ENCODE assay signal across 1 cellular context in the genomic region with DNA sequence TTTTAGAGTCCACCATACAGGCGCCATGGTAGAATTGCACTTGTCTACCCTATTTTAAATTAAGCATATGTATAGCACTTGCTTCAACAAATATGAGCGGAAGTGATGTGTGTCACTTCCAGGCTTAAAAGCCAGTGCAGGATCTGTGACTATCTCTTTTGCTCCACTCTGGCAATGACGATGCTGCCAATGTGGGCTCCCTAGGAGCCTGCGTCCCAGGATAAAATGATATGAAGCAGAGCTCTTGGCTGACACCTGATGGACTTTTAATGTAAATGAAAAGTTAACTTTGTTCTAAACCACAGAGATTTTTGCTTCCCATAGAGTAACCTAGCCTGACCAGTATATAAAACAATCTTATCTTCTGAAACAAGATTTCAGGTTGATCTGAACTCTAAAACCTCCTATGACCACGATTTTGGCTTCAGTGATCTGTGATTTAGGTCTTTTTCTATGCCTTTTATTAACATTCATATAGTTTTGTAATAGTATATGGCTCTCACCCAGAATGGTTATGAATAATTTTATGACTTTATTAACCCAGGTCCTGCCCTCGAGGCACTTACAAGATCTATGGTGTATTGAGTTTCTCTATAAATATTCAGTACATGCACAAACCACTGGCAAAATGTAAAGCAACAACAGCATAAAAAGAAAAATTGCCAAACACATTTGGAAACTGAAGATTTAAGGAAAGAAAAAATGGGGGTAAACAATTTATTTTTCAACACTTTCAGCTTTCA.
TF ChIP-seq lines count a peak whose summit lies in the region.

No MANE protein-coding gene starts in this region.

TF ChIP-seq in WTC11, 78 proteins besides CTCF, POLR2A, EP300 and RAD21 (continued from another document):
- TF ChIP-seq FOXP1 (CRISPR knock-in tag; IDR thresholded peaks at IDR 0.05; ENCODE audit: borderline replicate concordance), result no peak
- TF ChIP-seq CREM (CRISPR knock-in tag; IDR thresholded peaks at IDR 0.05), result no peak
- no peak for TF ChIP-seq GTF2I (CRISPR knock-in tag; conservative IDR thresholded peaks at IDR 0.05)
- TF ChIP-seq, protein P1, sequence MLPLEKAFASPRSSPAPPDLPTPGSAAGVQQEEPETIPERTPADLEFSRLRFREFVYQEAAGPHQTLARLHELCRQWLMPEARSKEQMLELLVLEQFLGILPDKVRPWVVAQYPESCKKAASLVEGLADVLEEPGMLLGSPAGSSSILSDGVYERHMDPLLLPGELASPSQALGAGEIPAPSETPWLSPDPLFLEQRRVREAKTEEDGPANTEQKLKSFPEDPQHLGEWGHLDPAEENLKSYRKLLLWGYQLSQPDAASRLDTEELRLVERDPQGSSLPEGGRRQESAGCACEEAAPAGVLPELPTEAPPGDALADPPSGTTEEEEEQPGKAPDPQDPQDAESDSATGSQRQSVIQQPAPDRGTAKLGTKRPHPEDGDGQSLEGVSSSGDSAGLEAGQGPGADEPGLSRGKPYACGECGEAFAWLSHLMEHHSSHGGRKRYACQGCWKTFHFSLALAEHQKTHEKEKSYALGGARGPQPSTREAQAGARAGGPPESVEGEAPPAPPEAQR (CRISPR knock-in tag; IDR thresholded peaks at IDR 0.05), result no peak
- no peak for TF ChIP-seq MYBL2 (CRISPR knock-in tag; IDR thresholded peaks at IDR 0.05)
- TF ChIP-seq GABPB1 (CRISPR knock-in tag; IDR thresholded peaks at IDR 0.05), result no peak
- TF ChIP-seq FOXK1 (CRISPR knock-in tag; IDR thresholded peaks at IDR 0.05), result no peak
- TF ChIP-seq, protein P2, sequence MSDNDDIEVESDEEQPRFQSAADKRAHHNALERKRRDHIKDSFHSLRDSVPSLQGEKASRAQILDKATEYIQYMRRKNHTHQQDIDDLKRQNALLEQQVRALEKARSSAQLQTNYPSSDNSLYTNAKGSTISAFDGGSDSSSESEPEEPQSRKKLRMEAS (CRISPR knock-in tag; IDR thresholded peaks at IDR 0.05), result no peak
- TF ChIP-seq JUN (CRISPR knock-in tag; IDR thresholded peaks at IDR 0.05), result no peak
- TF ChIP-seq, protein P3, sequence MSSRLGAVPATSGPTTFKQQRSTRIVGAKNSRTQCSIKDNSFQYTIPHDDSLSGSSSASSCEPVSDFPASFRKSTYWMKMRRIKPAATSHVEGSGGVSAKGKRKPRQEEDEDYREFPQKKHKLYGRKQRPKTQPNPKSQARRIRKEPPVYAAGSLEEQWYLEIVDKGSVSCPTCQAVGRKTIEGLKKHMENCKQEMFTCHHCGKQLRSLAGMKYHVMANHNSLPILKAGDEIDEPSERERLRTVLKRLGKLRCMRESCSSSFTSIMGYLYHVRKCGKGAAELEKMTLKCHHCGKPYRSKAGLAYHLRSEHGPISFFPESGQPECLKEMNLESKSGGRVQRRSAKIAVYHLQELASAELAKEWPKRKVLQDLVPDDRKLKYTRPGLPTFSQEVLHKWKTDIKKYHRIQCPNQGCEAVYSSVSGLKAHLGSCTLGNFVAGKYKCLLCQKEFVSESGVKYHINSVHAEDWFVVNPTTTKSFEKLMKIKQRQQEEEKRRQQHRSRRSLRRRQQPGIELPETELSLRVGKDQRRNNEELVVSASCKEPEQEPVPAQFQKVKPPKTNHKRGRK (CRISPR knock-in tag; IDR thresholded peaks at IDR 0.05; ENCODE audit: borderline replicate concordance), result no peak
- TF ChIP-seq CBFB (CRISPR knock-in tag; IDR thresholded peaks at IDR 0.05; ENCODE audit: low read depth), result no peak
- TF ChIP-seq RELA (CRISPR knock-in tag; IDR thresholded peaks at IDR 0.05; ENCODE audit: borderline replicate concordance), result no peak
- TF ChIP-seq, protein P4, sequence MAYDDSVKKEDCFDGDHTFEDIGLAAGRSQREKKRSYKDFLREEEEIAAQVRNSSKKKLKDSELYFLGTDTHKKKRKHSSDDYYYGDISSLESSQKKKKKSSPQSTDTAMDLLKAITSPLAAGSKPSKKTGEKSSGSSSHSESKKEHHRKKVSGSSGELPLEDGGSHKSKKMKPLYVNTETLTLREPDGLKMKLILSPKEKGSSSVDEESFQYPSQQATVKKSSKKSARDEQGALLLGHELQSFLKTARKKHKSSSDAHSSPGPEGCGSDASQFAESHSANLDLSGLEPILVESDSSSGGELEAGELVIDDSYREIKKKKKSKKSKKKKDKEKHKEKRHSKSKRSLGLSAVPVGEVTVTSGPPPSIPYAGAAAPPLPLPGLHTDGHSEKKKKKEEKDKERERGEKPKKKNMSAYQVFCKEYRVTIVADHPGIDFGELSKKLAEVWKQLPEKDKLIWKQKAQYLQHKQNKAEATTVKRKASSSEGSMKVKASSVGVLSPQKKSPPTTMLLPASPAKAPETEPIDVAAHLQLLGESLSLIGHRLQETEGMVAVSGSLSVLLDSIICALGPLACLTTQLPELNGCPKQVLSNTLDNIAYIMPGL (CRISPR knock-in tag; IDR thresholded peaks at IDR 0.05), result no peak
- TF ChIP-seq, protein P5, sequence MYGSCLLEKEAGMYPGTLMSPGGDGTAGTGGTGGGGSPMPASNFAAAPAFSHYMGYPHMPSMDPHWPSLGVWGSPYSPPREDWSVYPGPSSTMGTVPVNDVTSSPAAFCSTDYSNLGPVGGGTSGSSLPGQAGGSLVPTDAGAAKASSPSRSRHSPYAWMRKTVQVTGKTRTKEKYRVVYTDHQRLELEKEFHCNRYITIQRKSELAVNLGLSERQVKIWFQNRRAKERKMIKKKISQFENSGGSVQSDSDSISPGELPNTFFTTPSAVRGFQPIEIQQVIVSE (CRISPR knock-in tag; IDR thresholded peaks at IDR 0.05; ENCODE audit: borderline replicate concordance), result no peak
- TF ChIP-seq GRHL2 (CRISPR knock-in tag; IDR thresholded peaks at IDR 0.05; ENCODE audit: insufficient replicate concordance, severe bottlenecking), result no peak
- TF ChIP-seq ETV6 (CRISPR knock-in tag; IDR thresholded peaks at IDR 0.05), result no peak
- TF ChIP-seq HMGA2 (CRISPR knock-in tag; IDR thresholded peaks at IDR 0.05), result no peak
- TF ChIP-seq, protein P6, sequence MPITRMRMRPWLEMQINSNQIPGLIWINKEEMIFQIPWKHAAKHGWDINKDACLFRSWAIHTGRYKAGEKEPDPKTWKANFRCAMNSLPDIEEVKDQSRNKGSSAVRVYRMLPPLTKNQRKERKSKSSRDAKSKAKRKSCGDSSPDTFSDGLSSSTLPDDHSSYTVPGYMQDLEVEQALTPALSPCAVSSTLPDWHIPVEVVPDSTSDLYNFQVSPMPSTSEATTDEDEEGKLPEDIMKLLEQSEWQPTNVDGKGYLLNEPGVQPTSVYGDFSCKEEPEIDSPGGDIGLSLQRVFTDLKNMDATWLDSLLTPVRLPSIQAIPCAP (CRISPR knock-in tag; IDR thresholded peaks at IDR 0.05), result no peak
- TF ChIP-seq, protein P7, sequence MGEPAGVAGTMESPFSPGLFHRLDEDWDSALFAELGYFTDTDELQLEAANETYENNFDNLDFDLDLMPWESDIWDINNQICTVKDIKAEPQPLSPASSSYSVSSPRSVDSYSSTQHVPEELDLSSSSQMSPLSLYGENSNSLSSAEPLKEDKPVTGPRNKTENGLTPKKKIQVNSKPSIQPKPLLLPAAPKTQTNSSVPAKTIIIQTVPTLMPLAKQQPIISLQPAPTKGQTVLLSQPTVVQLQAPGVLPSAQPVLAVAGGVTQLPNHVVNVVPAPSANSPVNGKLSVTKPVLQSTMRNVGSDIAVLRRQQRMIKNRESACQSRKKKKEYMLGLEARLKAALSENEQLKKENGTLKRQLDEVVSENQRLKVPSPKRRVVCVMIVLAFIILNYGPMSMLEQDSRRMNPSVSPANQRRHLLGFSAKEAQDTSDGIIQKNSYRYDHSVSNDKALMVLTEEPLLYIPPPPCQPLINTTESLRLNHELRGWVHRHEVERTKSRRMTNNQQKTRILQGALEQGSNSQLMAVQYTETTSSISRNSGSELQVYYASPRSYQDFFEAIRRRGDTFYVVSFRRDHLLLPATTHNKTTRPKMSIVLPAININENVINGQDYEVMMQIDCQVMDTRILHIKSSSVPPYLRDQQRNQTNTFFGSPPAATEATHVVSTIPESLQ (CRISPR knock-in tag; IDR thresholded peaks at IDR 0.05), result no peak
